In genomic region chr5:116545465-116545864, GRCh38 we compare ENCODE assay signal across 1 cellular context. TPM values are rescaled to one million over a fixed set of nuclear protein-coding genes. Genes with fewer than 3 reads are reported as not detected.
"Had no signal": no experiment of that assay in that cellular context is flagged by ENCODE, and none has a peak within 500 bp of the region (broad histone marks: within the 10 kb centered on the region; RNA-seq: fewer than 3 reads in every experiment).

No MANE protein-coding gene starts in this region.

RNA-seq across cellular contexts. Expression of gene SEMA6A, which starts 29.2 kb away (rescaled TPM):
- total RNA-seq: PC-9 had no signal
